ENCODE assay signal across 10 cellular contexts in the genomic region with DNA sequence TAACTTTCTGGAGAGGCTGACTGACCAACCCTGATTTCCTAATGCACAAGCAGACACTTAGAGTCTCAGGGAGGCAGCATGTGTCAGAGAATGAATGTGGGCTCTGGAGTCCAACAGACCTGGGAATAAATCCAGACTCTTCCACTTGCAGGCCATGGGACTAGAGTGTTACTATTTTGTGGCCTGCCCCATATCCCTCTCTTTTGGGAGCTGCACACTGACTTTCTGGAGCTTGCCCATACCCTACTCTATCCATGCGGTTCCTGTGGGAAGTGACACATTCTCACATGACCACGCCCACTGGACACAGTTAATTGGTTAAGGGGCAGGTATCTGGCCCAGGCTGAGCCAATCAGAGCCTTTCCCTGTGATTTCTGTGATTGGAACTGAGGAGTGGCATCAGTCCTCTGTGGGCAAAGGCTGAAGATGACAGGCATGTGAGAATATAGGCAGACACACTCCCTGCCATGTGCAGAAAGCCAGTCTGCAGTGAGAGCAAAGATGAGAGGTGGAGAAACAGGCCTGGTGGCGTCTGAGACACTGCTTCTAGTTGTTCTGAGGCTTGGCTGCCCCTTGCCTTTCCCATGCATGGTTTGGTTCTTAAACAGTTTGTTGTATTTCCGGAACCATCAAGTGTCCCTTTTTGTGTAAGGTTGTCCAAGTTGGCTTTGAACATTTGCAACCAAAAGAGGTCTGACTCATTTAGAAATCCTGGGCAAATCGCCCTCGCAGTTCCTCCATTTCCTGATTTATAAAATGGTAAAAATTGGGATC.
DNase-seq lines count a peak whose midpoint lies in the region; ATAC-seq, FAIRE-seq and TF ChIP-seq lines count a peak whose summit lies in the region.
"Had no signal": no experiment of that assay in that cellular context is flagged by ENCODE, and none has a peak within 500 bp of the region (broad histone marks: within the 10 kb centered on the region; RNA-seq: fewer than 3 reads in every experiment).

No MANE protein-coding gene starts in this region.

- peaks cover 3% of the 10 kb centered on the region for H3K27me3 Mint-ChIP-seq in astrocyte (ENCODE audit: low read depth, unreplicated experiment)
- H3K27me3 Mint-ChIP-seq: central memory CD8-positive, alpha-beta T cell had no signal

- H3K4me3 ChIP-seq in HEK293 (ENCODE audit: low read depth, low read length) (no peak overlapping the region), astrocyte (ENCODE audit: insufficient read depth, low read depth, low read length) (no peak overlapping the region)

- H3K79me2 ChIP-seq in astrocyte (ENCODE audit: insufficient read depth, low read length) = no peaks in the 10 kb centered on the region

- no peak overlapping the region for H3K4me3 Mint-ChIP-seq in astrocyte (ENCODE audit: unreplicated experiment)
- H3K4me3 Mint-ChIP-seq: central memory CD8-positive, alpha-beta T cell had no signal

- ATAC-seq in left lobe of liver (no peak), GM19328 (IDR thresholded peaks at IDR 0.05; ENCODE audit: unreplicated experiment) (no peak), GM21360 (IDR thresholded peaks at IDR 0.05; ENCODE audit: unreplicated experiment) (no peak)

- CTCF ChIA-PET in HEK293 (lab: Yijun Ruan, JAX) = interaction anchor here (1.1 to 1.5 kb wide), 2 partner anchors 37 to 42 kb away, joined by 3 to 4 read pairs; no protein-coding TSS in a partner anchor

- no peak overlapping the region for H3K27ac Mint-ChIP-seq in astrocyte (ENCODE audit: unreplicated experiment)

- no peaks in the 10 kb centered on the region for H3K36me3 ChIP-seq in HEK293 (ENCODE audit: control insufficient read depth in 2 of 2, insufficient read depth in 1 of 2, low read length in 2 of 2)
- no peaks in the 10 kb centered on the region for H3K36me3 ChIP-seq in astrocyte (ENCODE audit: insufficient read depth, low read length)

- FAIRE-seq in astrocyte (lab: Jason Lieb, UNC) (no peak), D721Med (lab: Jason Lieb, UNC) (no peak)

- H3K4me2 ChIP-seq in astrocyte (ENCODE audit: low read length) = no peak overlapping the region

- no peaks in the 10 kb centered on the region for H3K36me3 Mint-ChIP-seq in astrocyte (ENCODE audit: low read depth, unreplicated experiment)

- H3K9me3 ChIP-seq in HEK293 (ENCODE audit: control insufficient read depth, insufficient read depth, low read depth, low read length) (no peaks in the 10 kb centered on the region), astrocyte (ENCODE audit: insufficient read depth, low read depth, low read length) (peaks cover 3% of the 10 kb centered on the region)

- TF ChIP-seq CTCF in HEK293 (tag by site-specific recombination; IDR thresholded peaks at IDR 0.05) (no peak), astrocyte (IDR thresholded peaks at IDR 0.05; ENCODE audit: insufficient read depth, low read depth, low read length) (no peak), D721Med (IDR thresholded peaks at IDR 0.05; ENCODE audit: insufficient read depth, missing control alignments) (no peak)

- no peaks in the 10 kb centered on the region for H4K20me1 ChIP-seq in astrocyte (ENCODE audit: insufficient read depth, low read length)

- H3K27ac ChIP-seq in HEK293 (ENCODE audit: extremely low read depth, low read depth, low read length) = no peak overlapping the region
- H3K27ac ChIP-seq in astrocyte (ENCODE audit: low read depth, low read length) = no peak overlapping the region

- H3K9ac ChIP-seq in astrocyte (ENCODE audit: low read length) = no peak overlapping the region

- no peak overlapping the region for H2AFZ ChIP-seq in astrocyte (ENCODE audit: low read depth, low read length)

- H3K4me1 ChIP-seq in HEK293 (ENCODE audit: control insufficient read depth, insufficient read depth, low read length) = no peaks in the 10 kb centered on the region
- peaks cover 9% of the 10 kb centered on the region for H3K4me1 ChIP-seq in astrocyte (ENCODE audit: insufficient read depth, low read length)

- POLR2A ChIA-PET in HEK293 (lab: Yijun Ruan, JAX) = no interaction called here

- peaks cover 3% of the 10 kb centered on the region for H3K9me3 Mint-ChIP-seq in astrocyte (ENCODE audit: unreplicated experiment)
- H3K9me3 Mint-ChIP-seq: central memory CD8-positive, alpha-beta T cell had no signal

- H3K27me3 ChIP-seq in astrocyte (ENCODE audit: insufficient read depth, low read length) = peaks cover 15% of the 10 kb centered on the region

- H3K4me1 Mint-ChIP-seq in astrocyte (ENCODE audit: low read depth, unreplicated experiment) = no peaks in the 10 kb centered on the region
- H3K4me1 Mint-ChIP-seq: central memory CD8-positive, alpha-beta T cell had no signal

- DNase-seq in Ammon's horn (ENCODE audit: low spot score) (peak; percentile 31), astrocyte (ENCODE audit: low read depth) (peak; percentile 61), left lobe of liver (ENCODE audit: low spot score) (peak; percentile 21), D721Med (ENCODE audit: insufficient read length, low spot score) (no peak), GOT3 (lab: John Stamatoyannopoulos, UW) (no peak)
- DNase-seq: mesendoderm had no signal

TF ChIP-seq in HEK293, 187 proteins besides CTCF, POLR2A, EP300 and RAD21:
- no peak for TF ChIP-seq ZNF121 (tag by site-specific recombination; IDR thresholded peaks at IDR 0.05)
- no peak for TF ChIP-seq SP7 (tag by site-specific recombination; IDR thresholded peaks at IDR 0.05)
- no peak for TF ChIP-seq ZNF837 (tag by site-specific recombination; IDR thresholded peaks at IDR 0.05)
- TF ChIP-seq HOXD13 (CRISPR knock-in tag; IDR thresholded peaks at IDR 0.05; ENCODE audit: borderline replicate concordance) = no peak
- TF ChIP-seq ZNF747 (tag by site-specific recombination; IDR thresholded peaks at IDR 0.05) = no peak
- no peak for TF ChIP-seq ZFHX2 (tag by site-specific recombination; conservative IDR thresholded peaks at IDR 0.05)
- no peak for TF ChIP-seq ZNF510 (tag by site-specific recombination; IDR thresholded peaks at IDR 0.05; ENCODE audit: insufficient replicate concordance)
- TF ChIP-seq ZBTB20 (tag by site-specific recombination; IDR thresholded peaks at IDR 0.05) = no peak
- 0 out of 2 replicates have a peak, but pooled peaks have one; percentile 17 for TF ChIP-seq KLF9 (tag by site-specific recombination; IDR thresholded peaks at IDR 0.05; ENCODE audit: low read depth)
- TF ChIP-seq ZNF433 (tag by site-specific recombination; IDR thresholded peaks at IDR 0.05; ENCODE audit: low read depth) = no peak
- TF ChIP-seq ZNF354C (tag by site-specific recombination; IDR thresholded peaks at IDR 0.05; ENCODE audit: borderline replicate concordance, low read depth) = no peak
- no peak for TF ChIP-seq ZNF37A (tag by site-specific recombination; IDR thresholded peaks at IDR 0.05)
- TF ChIP-seq ZNF530 (tag by site-specific recombination; IDR thresholded peaks at IDR 0.05; ENCODE audit: low read depth) = 0 out of 2 replicates have a peak, but pooled peaks have one; percentile 51
- no peak for TF ChIP-seq ZNF184 (tag by site-specific recombination; IDR thresholded peaks at IDR 0.05)
- TF ChIP-seq ZNF248 (tag by site-specific recombination; IDR thresholded peaks at IDR 0.05) = no peak
- TF ChIP-seq ZSCAN23 (tag by site-specific recombination; IDR thresholded peaks at IDR 0.05) = no peak
- TF ChIP-seq SP2 (tag by site-specific recombination; IDR thresholded peaks at IDR 0.05) = peak; percentile 32
- TF ChIP-seq ZNF701 (tag by site-specific recombination; IDR thresholded peaks at IDR 0.05) = no peak

Comparison
In these comparisons a context has a peak if more than half of its experiments do, and no peak if none do; other contexts are left out.
1. DNase-seq: peak in Ammon's horn (single experiment), astrocyte (single experiment) and left lobe of liver (single experiment); none in D721Med (single experiment) and GOT3 (single experiment).